9 cellular contexts compared by ENCODE assay signal in the genomic region with DNA sequence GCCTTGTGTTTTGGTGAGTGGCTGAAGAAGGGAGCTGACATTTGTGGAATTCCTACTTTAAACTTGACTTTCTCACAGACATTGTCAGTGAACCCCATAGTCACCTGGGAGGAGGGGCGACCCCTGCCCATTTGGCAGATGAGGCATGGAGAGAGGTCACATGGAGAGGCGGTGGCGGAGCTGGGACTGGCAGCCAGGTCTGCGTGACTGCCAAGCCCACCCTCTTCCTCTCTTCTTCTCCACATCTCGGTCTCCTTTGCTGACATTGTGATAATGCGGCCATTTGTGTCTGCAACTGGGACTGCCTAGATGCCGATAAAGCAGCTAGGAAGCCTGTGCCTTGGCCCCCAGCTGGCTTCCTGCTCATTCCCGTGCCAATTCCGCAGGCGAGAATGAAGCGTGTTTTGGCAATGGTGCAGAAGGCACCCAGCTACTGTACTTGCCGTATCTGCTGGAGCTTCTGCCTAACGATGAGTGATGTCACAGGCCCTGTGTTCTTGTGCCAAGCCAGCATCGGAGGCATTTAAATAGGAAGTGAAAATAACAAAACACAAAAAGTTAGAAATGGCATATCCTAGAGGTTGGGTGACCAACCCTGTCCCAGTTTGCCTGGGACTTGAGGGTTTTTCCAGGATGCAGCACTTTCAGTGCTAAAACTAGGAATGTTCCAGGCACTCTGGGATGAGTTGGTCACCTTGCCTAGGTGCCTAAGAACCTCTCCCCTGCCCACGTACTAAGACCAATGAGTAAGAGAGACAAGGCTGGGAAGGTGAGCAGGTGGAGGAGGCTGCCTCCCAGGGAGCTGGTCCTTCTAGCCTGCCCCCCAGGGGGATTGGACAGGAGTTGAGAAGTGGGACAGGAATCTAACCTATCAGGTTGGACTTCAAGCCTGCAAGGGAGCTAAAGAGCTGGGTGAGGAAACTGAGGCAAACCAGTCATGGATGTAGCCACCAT. TPM values are rescaled to one million over a fixed set of nuclear protein-coding genes. Genes with fewer than 3 reads are reported as not detected.
DNase-seq lines count a peak whose midpoint lies in the region; ATAC-seq and TF ChIP-seq lines count a peak whose summit lies in the region.
"Had no signal": no experiment of that assay in that cellular context is flagged by ENCODE, and none has a peak within 500 bp of the region (broad histone marks: within the 10 kb centered on the region; RNA-seq: fewer than 3 reads in every experiment).

No MANE protein-coding gene starts in this region.

- ATAC-seq in HG03565 (IDR thresholded peaks at IDR 0.05; ENCODE audit: unreplicated experiment), result peak; percentile 53
- ATAC-seq: Panc1 had no signal

- TF ChIP-seq CTCF in CD14-positive monocyte (IDR thresholded peaks at IDR 0.05), result no peak
- TF ChIP-seq CTCF in brain (conservative IDR thresholded peaks at IDR 0.05), result no peak

- intact Hi-C loops in CD14-positive monocyte (cut with micrococcal nuclease), result no loop called here
- intact Hi-C loops in activated CD4-positive, alpha-beta T cell treated with anti-CD3 and anti-CD28 coated beads, Interleukin-2, amount 10 ng/mL, durations not matched to agents 24 days and 14 days (cut with micrococcal nuclease), result no loop called here

- H3K27ac Mint-ChIP-seq in CD14-positive monocyte (peak overlapping the region; percentile 63 to 91 (median 80)), brain (peak overlapping the region in 3 of 5 experiments; percentile 37 to 50 (median 41))
- H3K27ac Mint-ChIP-seq in activated CD4-positive, alpha-beta T cell treated with anti-CD3 and anti-CD28 coated beads, Interleukin-2, amount 10 ng/mL, durations not matched to agents 24 days and 14 days, result no peak overlapping the region

- DNase-seq in CD14-positive monocyte (ENCODE audit: low spot score), result peak; percentile 80
- peak; percentile 70 for DNase-seq in medulla oblongata (ENCODE audit: extremely low spot score)
- DNase-seq in HPDE6-E6E7 (ENCODE audit: extremely low spot score), result no peak
- DNase-seq in iPS-NIHi11 (ENCODE audit: low spot score), result no peak
- no peak for DNase-seq in NCI-H510A treated with DMSO at 0.1 percent for 48 hours (lab: John Stamatoyannopoulos, UW)
- no peak for DNase-seq in activated CD4-positive, alpha-beta T cell treated with anti-CD3 and anti-CD28 coated beads, Interleukin-2, amount 10 ng/mL, durations not matched to agents 24 days and 14 days

- H3K36me3 Mint-ChIP-seq in CD14-positive monocyte (no peaks in the 10 kb centered on the region), brain (peaks cover 4% of the 10 kb centered on the region)
- no peaks in the 10 kb centered on the region for H3K36me3 Mint-ChIP-seq in activated CD4-positive, alpha-beta T cell treated with anti-CD3 and anti-CD28 coated beads, Interleukin-2, amount 10 ng/mL, durations not matched to agents 24 days and 14 days (ENCODE audit: low read depth)

- peaks cover 1 to 2% (median 2%) of the 10 kb centered on the region in 3 donors for H3K27me3 Mint-ChIP-seq in CD14-positive monocyte (ENCODE audit: low read depth in 3 of 3)
- H3K27me3 Mint-ChIP-seq in brain, result peaks cover 5% of the 10 kb centered on the region
- peaks cover 8% of the 10 kb centered on the region for H3K27me3 Mint-ChIP-seq in activated CD4-positive, alpha-beta T cell treated with anti-CD3 and anti-CD28 coated beads, Interleukin-2, amount 10 ng/mL, durations not matched to agents 24 days and 14 days

- peak overlapping the region; percentile 74 to 85 for H3K4me3 Mint-ChIP-seq in CD14-positive monocyte
- peak overlapping the region in 1 of 5 experiments; percentile 1 for H3K4me3 Mint-ChIP-seq in brain
- H3K4me3 Mint-ChIP-seq in activated CD4-positive, alpha-beta T cell treated with anti-CD3 and anti-CD28 coated beads, Interleukin-2, amount 10 ng/mL, durations not matched to agents 24 days and 14 days, result no peak overlapping the region

- peaks cover 25% of the 10 kb centered on the region for H3K4me1 Mint-ChIP-seq in CD14-positive monocyte
- peaks cover 14% of the 10 kb centered on the region for H3K4me1 Mint-ChIP-seq in brain
- no peaks in the 10 kb centered on the region for H3K4me1 Mint-ChIP-seq in activated CD4-positive, alpha-beta T cell treated with anti-CD3 and anti-CD28 coated beads, Interleukin-2, amount 10 ng/mL, durations not matched to agents 24 days and 14 days

- no peaks in the 10 kb centered on the region for H3K9me3 Mint-ChIP-seq in CD14-positive monocyte
- no peaks in the 10 kb centered on the region for H3K9me3 Mint-ChIP-seq in brain
- no peaks in the 10 kb centered on the region for H3K9me3 Mint-ChIP-seq in activated CD4-positive, alpha-beta T cell treated with anti-CD3 and anti-CD28 coated beads, Interleukin-2, amount 10 ng/mL, durations not matched to agents 24 days and 14 days

RNA-seq across cellular contexts. Expression of a gene that starts 23.6 kb away (rescaled TPM):
- polyA plus RNA-seq in CD14-positive monocyte (under 1 TPM in 1 of 2 donors, not detected in 1; 0.03 TPM), brain (ENCODE audit: insufficient read depth, low read depth, low replicate concordance) (6.3 TPM)
- total RNA-seq in activated CD4-positive, alpha-beta T cell treated with anti-CD3 and anti-CD28 coated beads, Interleukin-2, amount 10 ng/mL, durations not matched to agents 24 days and 14 days, result not detected in 2 replicates

RNA-seq across cellular contexts. Expression of a gene that starts 29.5 kb away (rescaled TPM):
- polyA plus RNA-seq in CD14-positive monocyte (under 1 TPM; 0.15 to 0.28 TPM), brain (ENCODE audit: insufficient read depth, low read depth, low replicate concordance) (0.53 TPM)
- 2.3 and 2.7 TPM in 2 replicates for total RNA-seq in activated CD4-positive, alpha-beta T cell treated with anti-CD3 and anti-CD28 coated beads, Interleukin-2, amount 10 ng/mL, durations not matched to agents 24 days and 14 days

RNA-seq across cellular contexts. Expression of a gene that starts 52.7 kb away (rescaled TPM):
- not detected for polyA plus RNA-seq in CD14-positive monocyte
- polyA plus RNA-seq in brain (ENCODE audit: insufficient read depth, low read depth, low replicate concordance), result not detected
- not detected in 2 replicates for total RNA-seq in activated CD4-positive, alpha-beta T cell treated with anti-CD3 and anti-CD28 coated beads, Interleukin-2, amount 10 ng/mL, durations not matched to agents 24 days and 14 days

Comparison
In these comparisons a context has a peak if more than half of its experiments do, and no peak if none do; other contexts are left out.
1. DNase-seq: peak in CD14-positive monocyte (single experiment) and medulla oblongata (single experiment); none in HPDE6-E6E7 (single experiment), iPS-NIHi11 (single experiment), NCI-H510A treated with DMSO at 0.1 percent for 48 hours (single experiment) and activated CD4-positive, alpha-beta T cell treated with anti-CD3 and anti-CD28 coated beads, Interleukin-2, amount 10 ng/mL, durations not matched to agents 24 days and 14 days (single experiment).